In genomic region chr9:7117676-7118561, GRCh38 we compare ENCODE assay signal across 9 cellular contexts.
A peak's percentile ranks its signal among the peaks of the same experiment; 100 is the strongest.
DNase-seq lines count a peak whose midpoint lies in the region; ATAC-seq and TF ChIP-seq lines count a peak whose summit lies in the region.
"Had no signal": no experiment of that assay in that cellular context is flagged by ENCODE, and none has a peak within 500 bp of the region (broad histone marks: within the 10 kb centered on the region; RNA-seq: fewer than 3 reads in every experiment).

No MANE protein-coding gene starts in this region.

- no peaks in the 10 kb centered on the region for H3K9me3 Mint-ChIP-seq in Caco-2 (ENCODE audit: unreplicated experiment)

- TF ChIP-seq CTCF in AG09309 (IDR thresholded peaks at IDR 0.05; ENCODE audit: control insufficient read depth, insufficient read depth, low read depth, low read length, missing control alignments) = no peak
- no peak for TF ChIP-seq CTCF in OCI-LY3 (IDR thresholded peaks at IDR 0.05; ENCODE audit: low read depth, low read length)
- TF ChIP-seq CTCF in Caco-2 (IDR thresholded peaks at IDR 0.05; ENCODE audit: insufficient read depth in 1 of 2, low read depth in 1 of 2, low read length in 1 of 2, severe bottlenecking in 1 of 2, unreplicated experiment in 1 of 2) = no peak

- no peak overlapping the region for H3K4me3 Mint-ChIP-seq in Caco-2 (ENCODE audit: unreplicated experiment)

- peak overlapping the region; percentile 61 for H3K4me2 ChIP-seq in OCI-LY3 (ENCODE audit: low read length)

- intact Hi-C loops in Caco-2 (cut with micrococcal nuclease; ENCODE audit: unreplicated experiment) = no loop called here

- POLR2A ChIA-PET in Caco-2 (lab: Charles Lee) = no interaction called here

- peaks cover 20% of the 10 kb centered on the region; the same call in 1 of the 2 replicates for H4K20me1 ChIP-seq in OCI-LY3 (ENCODE audit: insufficient read depth, low read length)

- no peak overlapping the region for H2AFZ ChIP-seq in OCI-LY3 (ENCODE audit: low read depth, low read length)

- DNase-seq in AG09309 (ENCODE audit: low read depth) (peak; percentile 57), NCI-H2227 treated with DMSO at 0.1 percent for 48 hours (lab: John Stamatoyannopoulos, UW) (no peak), Caco-2 (no peak), NCI-H2227 (lab: John Stamatoyannopoulos, UW; ENCODE audit: unreplicated experiment) (no peak), HUDEP-2 (lab: John Stamatoyannopoulos, UW; ENCODE audit: unreplicated experiment in 76 of 76) (no peak)
- DNase-seq: MV-4-11 had no signal

- H3K4me1 ChIP-seq in OCI-LY3 (ENCODE audit: low read length) = peaks cover 19% of the 10 kb centered on the region
- no peaks in the 10 kb centered on the region for H3K4me1 ChIP-seq in Caco-2

- H3K27me3 ChIP-seq in OCI-LY3 (ENCODE audit: low read depth, low read length) (no peaks in the 10 kb centered on the region), Caco-2 (replicated peaks; ENCODE audit: control insufficient read depth, insufficient read depth, low read length) (no peaks in the 10 kb centered on the region)

- H3K36me3 Mint-ChIP-seq in Caco-2 (ENCODE audit: insufficient read depth, unreplicated experiment) = peaks cover 15% of the 10 kb centered on the region

- no peak overlapping the region for H3K9ac ChIP-seq in OCI-LY3 (ENCODE audit: low read length)

- peak; percentile 57 for ATAC-seq in GM19043 (IDR thresholded peaks at IDR 0.05; ENCODE audit: low read depth, unreplicated experiment)
- peak; percentile 68 for ATAC-seq in HG03045 (IDR thresholded peaks at IDR 0.05; ENCODE audit: unreplicated experiment)

- no TSS peak for BruUV-seq in Caco-2 (replicated peaks; lab: Mats Ljungman, UMichigan)

- no peak overlapping the region for H3K4me3 ChIP-seq in AG09309 (ENCODE audit: control insufficient read depth, low read depth, low read length)
- peak overlapping the region; percentile 25 for H3K4me3 ChIP-seq in OCI-LY3 (ENCODE audit: low read length)
- no peak overlapping the region for H3K4me3 ChIP-seq in Caco-2 (ENCODE audit: low read depth, low read length)

- CTCF ChIA-PET in Caco-2 (lab: Charles Lee) = no interaction called here

- H3K4me1 Mint-ChIP-seq in Caco-2 (ENCODE audit: low read depth, unreplicated experiment) = no peaks in the 10 kb centered on the region

- H3K27ac Mint-ChIP-seq in Caco-2 (ENCODE audit: unreplicated experiment) = no peak overlapping the region

- H3K27me3 Mint-ChIP-seq in Caco-2 (ENCODE audit: insufficient read depth, unreplicated experiment) = no peaks in the 10 kb centered on the region

- H3K36me3 ChIP-seq in OCI-LY3 (replicated peaks; ENCODE audit: low read depth, low read length) (no peaks in the 10 kb centered on the region), Caco-2 (ENCODE audit: control insufficient read depth, insufficient read depth, low read length) (no peaks in the 10 kb centered on the region)

- no peaks in the 10 kb centered on the region for H3K79me2 ChIP-seq in OCI-LY3 (ENCODE audit: low read length)

- H3K9me3 ChIP-seq in OCI-LY3 (ENCODE audit: insufficient read depth, low read length) (no peaks in the 10 kb centered on the region), Caco-2 (no peaks in the 10 kb centered on the region)

- H3K27ac ChIP-seq in OCI-LY3 (ENCODE audit: low read length) = no peak overlapping the region
